Comparison of ENCODE assay signal across 6 cellular contexts in genomic region chr3:77546246-77546645, GRCh38.
"Had no signal": no experiment of that assay in that cellular context is flagged by ENCODE, and none has a peak within 500 bp of the region (broad histone marks: within the 10 kb centered on the region; RNA-seq: fewer than 3 reads in every experiment).

No MANE protein-coding gene starts in this region.

- H3K4me3 Mint-ChIP-seq: GM23338, HFFc6 had no signal

- ATAC-seq: GM23338, HCT116, K562 had no signal

- H3K4me3 ChIP-seq: GM23338, HAP-1, K562 had no signal

- DNase-seq: HFFc6, IMR-90 had no signal

- H3K9me3 ChIP-seq: HAP-1 had no signal

- H3K27ac Mint-ChIP-seq: GM23338, HFFc6 had no signal

- H3K36me3 ChIP-seq: HAP-1 had no signal

- H3K4me2 ChIP-seq: GM23338 had no signal

- H3K9me3 Mint-ChIP-seq: GM23338 had no signal

- H2AFZ ChIP-seq: GM23338 had no signal
